In the genomic region with DNA sequence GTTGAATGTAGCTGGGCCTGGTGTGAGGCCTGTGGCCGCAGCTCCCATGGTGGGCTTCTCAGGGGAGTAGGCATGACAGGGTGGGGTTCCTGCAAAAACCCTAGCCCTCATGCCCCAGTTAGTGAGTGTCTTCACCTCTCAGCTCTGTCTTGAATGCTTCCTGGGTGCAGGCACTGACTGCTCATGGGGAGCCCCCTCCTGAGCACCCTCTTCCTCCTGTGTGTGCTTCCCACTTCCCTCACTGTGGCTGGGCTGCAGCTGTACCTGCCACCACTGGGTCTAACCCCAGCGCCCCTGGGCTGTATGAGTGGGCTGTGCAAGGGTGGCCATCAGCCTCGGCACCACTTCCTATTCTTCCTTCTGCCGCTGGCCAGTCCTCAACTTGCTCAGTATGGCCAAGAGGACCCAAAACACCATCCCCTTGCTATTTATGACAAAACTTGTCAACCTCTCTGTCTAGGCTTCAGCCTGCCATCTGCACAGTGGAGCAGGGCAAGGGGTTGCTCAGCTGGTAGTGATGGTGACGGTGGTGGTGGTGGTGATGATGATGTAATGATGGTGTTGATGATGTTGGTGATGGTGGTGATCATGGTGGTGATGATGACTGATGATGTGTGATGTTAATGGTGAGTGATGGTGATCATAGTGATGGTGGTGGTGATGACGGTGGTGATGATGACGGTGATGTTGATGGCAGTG, we compare ENCODE assay signal across 24 cellular contexts.
DNase-seq lines count a peak whose midpoint lies in the region; ATAC-seq and TF ChIP-seq lines count a peak whose summit lies in the region.
"Had no signal": no experiment of that assay in that cellular context is flagged by ENCODE, and none has a peak within 500 bp of the region (broad histone marks: within the 10 kb centered on the region; RNA-seq: fewer than 3 reads in every experiment).

No MANE protein-coding gene starts in this region.

- in situ Hi-C loops in GM18951 (cut with MboI; ENCODE audit: low sequenced_read_pairs, unreplicated experiment): no loop called here

- H3K27ac Mint-ChIP-seq in CD4-positive, alpha-beta memory T cell: peak overlapping the region; percentile 79 to 99 (median 98)
- peak overlapping the region; percentile 8 for H3K27ac Mint-ChIP-seq in activated T-helper 17 cell treated with anti-CD3 and anti-CD28 coated beads, Interleukin-2, amount 50 U/mL, for 72 hours
- peak overlapping the region; percentile 70 to 97 (median 88) for H3K27ac Mint-ChIP-seq in naive B cell
- H3K27ac Mint-ChIP-seq: nephron, progenitor cell of endocrine pancreas had no signal

- intact Hi-C loops in CD4-positive, alpha-beta memory T cell (cut with micrococcal nuclease): loop anchor here (10.0 kb wide), 1 partner anchor 329 kb away; a partner anchor contains a TSS
- intact Hi-C loops in upper lobe of right lung (cut with DNase I): no loop called here

- no peaks in the 10 kb centered on the region for H3K36me3 Mint-ChIP-seq in CD4-positive, alpha-beta memory T cell
- H3K36me3 Mint-ChIP-seq in activated T-helper 17 cell treated with anti-CD3 and anti-CD28 coated beads, Interleukin-2, amount 50 U/mL, for 72 hours (ENCODE audit: low read depth): peaks cover 38% of the 10 kb centered on the region
- no peaks in the 10 kb centered on the region for H3K36me3 Mint-ChIP-seq in naive B cell

- TF ChIP-seq CTCF in upper lobe of right lung (IDR thresholded peaks at IDR 0.05): no peak

- TF ChIP-seq POLR2A in GM18951 (IDR thresholded peaks at IDR 0.05; ENCODE audit: extremely low read depth, insufficient read depth, insufficient read length): peak; percentile 24

- peaks cover 37 to 82% (median 60%) of the 10 kb centered on the region in 4 donors for H3K4me1 Mint-ChIP-seq in CD4-positive, alpha-beta memory T cell
- H3K4me1 Mint-ChIP-seq in activated T-helper 17 cell treated with anti-CD3 and anti-CD28 coated beads, Interleukin-2, amount 50 U/mL, for 72 hours: peaks cover 19% of the 10 kb centered on the region
- H3K4me1 Mint-ChIP-seq in naive B cell: peaks cover 43 to 74% (median 68%) of the 10 kb centered on the region in 3 donors

- POLR2A ChIA-PET in CD4-positive, alpha-beta memory T cell (lab: Charles Lee; ENCODE audit: partially characterized antibody): interaction anchor here (1.2 to 3.7 kb wide), 2 partner anchors 12 to 13 kb away, joined by 3 to 31 read pairs; no protein-coding TSS in a partner anchor

- peak overlapping the region; percentile 97 for H3K27ac ChIP-seq in CD4-positive, alpha-beta memory T cell (ENCODE audit: low read depth, low read length)
- no peak overlapping the region for H3K27ac ChIP-seq in upper lobe of right lung
- H3K27ac ChIP-seq: lower lobe of right lung, SK-N-MC, thoracic aorta had no signal

- no peak overlapping the region for H3K4me3 ChIP-seq in CD4-positive, alpha-beta memory T cell (ENCODE audit: low read length in 2 of 2)
- no peak overlapping the region for H3K4me3 ChIP-seq in upper lobe of right lung
- H3K4me3 ChIP-seq: HAP-1, K562, lower lobe of right lung, SK-N-MC, skin epidermis, thoracic aorta had no signal

- H3K27me3 Mint-ChIP-seq in CD4-positive, alpha-beta memory T cell: no peaks in the 10 kb centered on the region
- no peaks in the 10 kb centered on the region for H3K27me3 Mint-ChIP-seq in activated T-helper 17 cell treated with anti-CD3 and anti-CD28 coated beads, Interleukin-2, amount 50 U/mL, for 72 hours
- no peaks in the 10 kb centered on the region for H3K27me3 Mint-ChIP-seq in naive B cell
- H3K27me3 Mint-ChIP-seq: progenitor cell of endocrine pancreas had no signal

- H3K27me3 ChIP-seq in CD4-positive, alpha-beta memory T cell (ENCODE audit: insufficient read depth, low read length): no peaks in the 10 kb centered on the region
- H3K27me3 ChIP-seq in upper lobe of right lung: no peaks in the 10 kb centered on the region

- peaks cover 0 to 5% (median 3%) of the 10 kb centered on the region in 8 donors for H3K9me3 Mint-ChIP-seq in CD4-positive, alpha-beta memory T cell
- no peaks in the 10 kb centered on the region for H3K9me3 Mint-ChIP-seq in activated T-helper 17 cell treated with anti-CD3 and anti-CD28 coated beads, Interleukin-2, amount 50 U/mL, for 72 hours
- peaks cover 0 to 5% (median 3%) of the 10 kb centered on the region in 7 donors for H3K9me3 Mint-ChIP-seq in naive B cell
- H3K9me3 Mint-ChIP-seq: nephron had no signal

- no peaks in the 10 kb centered on the region for H3K9me3 ChIP-seq in CD4-positive, alpha-beta memory T cell (ENCODE audit: control insufficient read depth in 1 of 2, low read length in 2 of 2)
- no peaks in the 10 kb centered on the region for H3K9me3 ChIP-seq in upper lobe of right lung
- H3K9me3 ChIP-seq: lower lobe of right lung, thoracic aorta had no signal

- H3K4me1 ChIP-seq in CD4-positive, alpha-beta memory T cell (ENCODE audit: insufficient read depth, low read length): peaks cover 86% of the 10 kb centered on the region
- peaks cover 71% of the 10 kb centered on the region for H3K4me1 ChIP-seq in upper lobe of right lung
- H3K4me1 ChIP-seq: HAP-1 had no signal

- no peaks in the 10 kb centered on the region for H3K36me3 ChIP-seq in CD4-positive, alpha-beta memory T cell (ENCODE audit: insufficient read depth, low read length)
- H3K36me3 ChIP-seq in upper lobe of right lung: no peaks in the 10 kb centered on the region
- H3K36me3 ChIP-seq: HAP-1, thoracic aorta had no signal

- no peak for ATAC-seq in activated T-helper 17 cell treated with anti-CD3 and anti-CD28 coated beads, Interleukin-2, amount 50 U/mL, for 72 hours (replicated peaks)
- no peak for ATAC-seq in naive B cell (ENCODE audit: low read depth in 2 of 2)
- ATAC-seq in GM18907 (IDR thresholded peaks at IDR 0.05; ENCODE audit: unreplicated experiment): no peak
- no peak for ATAC-seq in upper lobe of right lung
- ATAC-seq: K562, lower lobe of right lung, Panc1 had no signal

- DNase-seq in CD4-positive, alpha-beta memory T cell: peak in 2 of 5 donors; percentile 26 to 69
- DNase-seq in naive B cell (no peak), NOMO-1 (lab: John Stamatoyannopoulos, UW; ENCODE audit: unreplicated experiment in 2 of 2) (no peak), upper lobe of right lung (no peak)
- no peak for DNase-seq in stimulated activated CD4-positive, alpha-beta T cell treated with anti-CD3 and anti-CD28 coated beads, Interleukin-4, amount 100 ng/mL, for 1 hour
- DNase-seq: activated CD4-positive, alpha-beta T cell treated with anti-CD3 and anti-CD28 coated beads, Interleukin-2, amount 50 U/mL, for 48 hours; activated effector memory CD4-positive, alpha-beta T cell treated with Interleukin-2 at 50 U/mL for 16 hours; DMS 273 treated with DMSO at 0.1 percent for 48 hours; erythroblast; lower lobe of right lung; NCI-H1048; NCI-H748 treated with DMSO at 0.1 percent for 48 hours; stimulated activated CD4-positive, alpha-beta T cell treated with anti-CD3 and anti-CD28 coated beads, Interleukin-4, amount 100 ng/mL, for 24 hours had no signal

- peak overlapping the region in 7 of 8 donors; percentile 37 to 83 (median 53) for H3K4me3 Mint-ChIP-seq in CD4-positive, alpha-beta memory T cell
- peak overlapping the region; percentile 53 for H3K4me3 Mint-ChIP-seq in activated T-helper 17 cell treated with anti-CD3 and anti-CD28 coated beads, Interleukin-2, amount 50 U/mL, for 72 hours
- H3K4me3 Mint-ChIP-seq in naive B cell: peak overlapping the region in 4 of 8 donors; percentile 0 to 78 (median 29)
- H3K4me3 Mint-ChIP-seq: nephron had no signal

- CTCF ChIA-PET in CD4-positive, alpha-beta memory T cell (lab: Charles Lee; ENCODE audit: partially characterized antibody): no interaction called here

Comparison
In these comparisons a context has a peak if more than half of its experiments do, and no peak if none do; other contexts are left out.
1. H3K27ac Mint-ChIP-seq: peak in every context shown above with its lines; median percentile 98 in CD4-positive, alpha-beta memory T cell; 88 in naive B cell; 8 in activated T-helper 17 cell treated with anti-CD3 and anti-CD28 coated beads, Interleukin-2, amount 50 U/mL, for 72 hours.